8 cellular contexts compared by ENCODE assay signal in the genomic region with DNA sequence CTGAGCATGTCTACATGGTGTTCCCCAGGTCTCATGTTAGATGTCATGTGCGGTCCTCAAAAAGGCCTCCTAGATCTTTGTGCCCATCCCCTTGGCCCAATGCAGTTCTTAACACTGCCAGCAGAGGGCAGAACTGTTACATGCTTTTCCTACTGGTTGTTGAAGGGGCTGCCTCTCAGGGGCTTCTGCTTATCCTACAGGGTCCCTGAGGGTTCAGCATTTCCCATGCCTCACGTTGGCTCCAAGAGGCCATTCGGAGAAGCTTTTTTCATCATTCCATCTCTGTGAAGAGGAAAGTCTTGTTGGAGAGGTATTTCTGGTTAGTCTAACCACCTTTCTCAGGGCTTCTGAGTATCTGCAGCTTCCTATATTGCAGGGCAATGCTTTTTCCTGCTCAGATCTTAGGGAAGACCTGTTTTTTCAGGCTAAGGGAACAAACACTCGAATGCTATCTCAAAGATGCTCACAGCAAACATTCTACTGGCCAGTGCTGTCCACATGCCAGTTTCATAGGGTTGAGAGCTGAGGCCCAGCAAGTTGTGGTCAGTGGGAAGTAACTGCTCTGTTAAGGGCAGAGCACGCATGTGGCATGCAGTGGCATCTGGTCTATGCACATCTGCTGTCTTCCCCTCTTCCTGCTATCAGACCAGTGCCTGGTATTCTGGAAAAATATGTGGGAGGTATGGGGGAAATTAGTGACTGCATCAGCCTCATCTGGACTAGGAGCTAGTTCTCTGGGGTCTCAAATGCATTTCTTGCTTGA. TPM values are rescaled to one million over a fixed set of nuclear protein-coding genes. Genes with fewer than 3 reads are reported as not detected.
A peak's percentile ranks its signal among the peaks of the same experiment; 100 is the strongest.
DNase-seq lines count a peak whose midpoint lies in the region; ATAC-seq, FAIRE-seq and TF ChIP-seq lines count a peak whose summit lies in the region.

No MANE protein-coding gene starts in this region.

- FAIRE-seq in GM12878 (lab: Jason Lieb, UNC), result peak; percentile 69

- no peaks in the 10 kb centered on the region for H3K9me2 ChIP-seq in OCI-LY1 (ENCODE audit: low read depth, low read length)

- POLR2A ChIA-PET in A673 (lab: Charles Lee; ENCODE audit: low non-redundant PET) (no interaction called here), GM12878 (lab: Charles Lee) (no interaction called here)

- H3K27me3 ChIP-seq in A673 (replicated peaks; ENCODE audit: insufficient read depth, low read depth, low read length, poor library complexity), result no peaks in the 10 kb centered on the region
- H3K27me3 ChIP-seq in OCI-LY1 (ENCODE audit: insufficient read depth, low read length), result no peaks in the 10 kb centered on the region
- no peaks in the 10 kb centered on the region for H3K27me3 ChIP-seq in GM12878 (replicated peaks in 1 of 2; ENCODE audit: control insufficient read depth in 2 of 2, insufficient read depth in 2 of 2, low read length in 1 of 2)

- TF ChIP-seq EP300 in GM12878 (IDR thresholded peaks at IDR 0.05; ENCODE audit: borderline replicate concordance in 1 of 2, control insufficient read depth in 1 of 2, low read depth in 2 of 2, low read length in 2 of 2), result no peak

- no peaks in the 10 kb centered on the region for H3K4me1 ChIP-seq in A673 (ENCODE audit: insufficient read depth, low read length, poor library complexity, severe bottlenecking)
- H3K4me1 ChIP-seq in OCI-LY1 (ENCODE audit: insufficient read depth, low read length, severe bottlenecking), result no peaks in the 10 kb centered on the region
- no peaks in the 10 kb centered on the region for H3K4me1 ChIP-seq in GM12878 (ENCODE audit: control insufficient read depth, insufficient read depth, low read length)

- WGBS in GM12878 (ENCODE audit: insufficient coverage, insufficient replicate concordance, low lambda C conversion rate, missing lambda C conversion rate), result 16% methylated on average over 5 of the region's 5 CpGs

- intact Hi-C loops in A673 (cut with micrococcal nuclease; ENCODE audit: unreplicated experiment) (loop anchor here (2.0 kb wide), 1 partner anchor 40 kb away; no protein-coding TSS in a partner anchor), GM12878 (cut with micrococcal nuclease; ENCODE audit: unreplicated experiment) (loop anchor here (1.0 kb wide), 1 partner anchor 39 kb away; no protein-coding TSS in a partner anchor)

- TF ChIP-seq RAD21 in GM12878 (IDR thresholded peaks at IDR 0.05; ENCODE audit: insufficient read depth, low read depth, low read length), result peak; percentile 66

- ATAC-seq in HG02852 (IDR thresholded peaks at IDR 0.05; ENCODE audit: unreplicated experiment) (peak; percentile 74), GM12878 (peak; percentile 84), GM21737 (IDR thresholded peaks at IDR 0.05; ENCODE audit: unreplicated experiment) (no peak)
- no peak for ATAC-seq in stimulated activated naive CD8-positive, alpha-beta T cell treated with anti-CD3 and anti-CD28 coated beads, Interleukin-15, Interleukin-2, amounts not matched to agents 100 U/mL and 50 U/mL, for 24 hours

- TF ChIP-seq CTCF in A673 (conservative IDR thresholded peaks at IDR 0.05; ENCODE audit: low read depth, low read length), result peak; percentile 81
- TF ChIP-seq CTCF in GM12865 (IDR thresholded peaks at IDR 0.05; ENCODE audit: insufficient read depth, low read depth, low read length, missing control alignments), result peak; percentile 86
- TF ChIP-seq CTCF in OCI-LY1 (IDR thresholded peaks at IDR 0.05; ENCODE audit: low read length), result peak; percentile 83
- peak; percentile 76 to 95 (median 92) for TF ChIP-seq CTCF in GM12878 (IDR thresholded peaks at IDR 0.05 in 2 of 3, conservative IDR thresholded peaks at IDR 0.05 in 1 of 3; ENCODE audit: control insufficient read depth in 2 of 3, extremely low read depth in 1 of 3, insufficient read depth in 1 of 3, low read depth in 3 of 3, low read length in 3 of 3)

- H4K20me1 ChIP-seq in OCI-LY1 (ENCODE audit: insufficient read depth, low read length) (no peaks in the 10 kb centered on the region), GM12878 (ENCODE audit: control insufficient read depth, insufficient read depth) (no peaks in the 10 kb centered on the region)

- no peak overlapping the region for H2AFZ ChIP-seq in OCI-LY1 (ENCODE audit: low read length)
- H2AFZ ChIP-seq in GM12878 (ENCODE audit: control insufficient read depth, low read depth, low read length), result no peak overlapping the region

- CTCF ChIA-PET in A673 (lab: Charles Lee), result interaction anchor here (1.5 kb wide), 1 partner anchor 38 kb away, joined by 3 read pairs; no protein-coding TSS in a partner anchor
- CTCF ChIA-PET in GM12878 (lab: Yijun Ruan, JAX), result interaction anchor here (0.6 to 4.3 kb wide), 15 partner anchors 8 to 1394 kb away, joined by 3 to 50 read pairs (median 4); no protein-coding TSS in a partner anchor

- RAD21 ChIA-PET in GM12878 (lab: Charles Lee; ENCODE audit: unreplicated experiment), result interaction anchor here (2.5 kb wide), 1 partner anchor 39 kb away, joined by 19 read pairs; no protein-coding TSS in a partner anchor

- no TSS peak for BruUV-seq in A673 (replicated peaks; lab: Mats Ljungman, UMichigan)
- no TSS peak for BruUV-seq in GM12878 (replicated peaks; lab: Mats Ljungman, UMichigan)

- H3K9ac ChIP-seq in OCI-LY1 (ENCODE audit: low read length) (no peak overlapping the region), GM12878 (ENCODE audit: control insufficient read depth, insufficient read depth, low read length) (no peak overlapping the region)

- in situ Hi-C loops in GM12878 (cut with MboI), result loop anchor here (5.0 kb wide), 1 partner anchor 41 kb away; no protein-coding TSS in a partner anchor

- no peaks in the 10 kb centered on the region for H3K9me3 ChIP-seq in A673 (ENCODE audit: low read depth, low read length, poor library complexity, severe bottlenecking)
- H3K9me3 ChIP-seq in OCI-LY1 (ENCODE audit: low read length), result no peaks in the 10 kb centered on the region
- no peaks in the 10 kb centered on the region for H3K9me3 ChIP-seq in GM12878 (replicated peaks; ENCODE audit: control insufficient read depth, insufficient read depth, low read length)

- H3K79me2 ChIP-seq in OCI-LY1 (ENCODE audit: insufficient read depth, low read length), result no peaks in the 10 kb centered on the region
- H3K79me2 ChIP-seq in GM12878 (ENCODE audit: control insufficient read depth, insufficient read depth, low read length), result no peaks in the 10 kb centered on the region

- no peaks in the 10 kb centered on the region for H3K36me3 ChIP-seq in A673 (ENCODE audit: insufficient read depth, low read length, poor library complexity, severe bottlenecking)
- no peaks in the 10 kb centered on the region for H3K36me3 ChIP-seq in OCI-LY1 (ENCODE audit: insufficient read depth, low read length)
- no peaks in the 10 kb centered on the region for H3K36me3 ChIP-seq in GM12878 (ENCODE audit: control insufficient read depth in 2 of 2, insufficient read depth in 2 of 2, low read length in 1 of 2)

- peak; percentile 59 for DNase-seq in A673 (ENCODE audit: low spot score)
- peak; percentile 58 for DNase-seq in GM12865 (ENCODE audit: low read depth)
- DNase-seq in GM12878 (ENCODE audit: low read depth, low spot score), result no peak
- DNase-seq in kidney tubule cell (ENCODE audit: low spot score), result peak; percentile 42
- DNase-seq in stimulated activated naive CD8-positive, alpha-beta T cell treated with anti-CD3 and anti-CD28 coated beads, Interleukin-15, Interleukin-2, amounts not matched to agents 100 U/mL and 50 U/mL, for 24 hours, result peak; percentile 54

- H3K27ac ChIP-seq in A673 (ENCODE audit: low read depth, low read length, poor library complexity, severe bottlenecking) (no peak overlapping the region), OCI-LY1 (ENCODE audit: low read depth, low read length, poor library complexity, severe bottlenecking) (no peak overlapping the region), GM12878 (ENCODE audit: control insufficient read depth, insufficient read depth) (no peak overlapping the region)

- H3K4me2 ChIP-seq in OCI-LY1 (ENCODE audit: low read length) (no peak overlapping the region), GM12878 (ENCODE audit: control insufficient read depth, insufficient read depth) (no peak overlapping the region)

- no peaks in the 10 kb centered on the region for H3F3A ChIP-seq in OCI-LY1 (ENCODE audit: insufficient read depth, low read length)

- SMC1A ChIA-PET in GM12878 (lab: Charles Lee; ENCODE audit: uncharacterized antibody, unreplicated experiment), result interaction anchor here (1.0 to 1.7 kb wide), 3 partner anchors 37 to 42 kb away, joined by 3 to 10 read pairs (median 3); no protein-coding TSS in a partner anchor

- TF ChIP-seq POLR2A in GM12878 (IDR thresholded peaks at IDR 0.05; ENCODE audit: low read depth, low read length), result no peak

- H3K4me3 ChIP-seq in A673 (ENCODE audit: low read depth, low read length, poor library complexity, severe bottlenecking), result no peak overlapping the region
- no peak overlapping the region for H3K4me3 ChIP-seq in GM12865 (ENCODE audit: low read depth, low read length)
- H3K4me3 ChIP-seq in OCI-LY1 (ENCODE audit: low read depth, low read length, poor library complexity, severe bottlenecking), result no peak overlapping the region
- no peak overlapping the region for H3K4me3 ChIP-seq in GM12878

TF ChIP-seq in GM12878, 131 proteins besides CTCF, POLR2A, EP300 and RAD21:
- TF ChIP-seq BHLHE40 (IDR thresholded peaks at IDR 0.05; ENCODE audit: borderline replicate concordance in 1 of 2, low read depth in 2 of 2, low read length in 1 of 2) (no peak), PAX8 (IDR thresholded peaks at IDR 0.05) (no peak), SMC3 (IDR thresholded peaks at IDR 0.05; ENCODE audit: borderline replicate concordance, low read length) (peak; percentile 75)

RNA-seq across cellular contexts. Expression of a gene that starts 31.5 kb away (rescaled TPM):
- total RNA-seq in A673 (2021) (not detected in 2 replicates), GM12878 (2014; rRNA removed) (not detected in 2 replicates), GM12878 (2014; rRNA removed; fragmentation: Illumina TruSeq; extraction: Trizol) (not detected in 2 replicates), GM12878 (2021) (not detected in 2 replicates)
- total RNA-seq in GM12878 (2013; cell fraction: nucleolus; rRNA removed), result not detected in 2 replicates
- polyA plus RNA-seq in GM12878 (2011; ENCODE audit: low read depth), result not detected
- polyA plus RNA-seq in GM12878 (2011; rRNA removed) (not detected in 2 replicates), GM12878 (2014; fragmentation: Illumina TruSeq; extraction: Trizol) (not detected in 2 replicates), GM12878 (2014; fragmentation: Nextera tagmentation; extraction: Ambion mirVana) (not detected), GM12878 (2014; rRNA removed) (not detected in 2 replicates), GM12878 (2016; fragmentation: Nextera tagmentation; extraction: Ambion mirVana) (not detected)
- polyA plus RNA-seq in GM12878 (2011; cell fraction: cytosol; rRNA removed), result not detected in 2 replicates
- polyA plus RNA-seq in GM12878 (2011; cell fraction: nucleus; rRNA removed), result not detected in 2 replicates
- not detected in 2 replicates for polyA plus RNA-seq in GM12878 (2012)
- not detected in 2 replicates for polyA minus RNA-seq in GM12878 (2011; rRNA and poly(A)+ RNA removed)
- polyA minus RNA-seq in GM12878 (2011; cell fraction: cytosol; rRNA and poly(A)+ RNA removed), result not detected in 2 replicates
- not detected in 2 replicates for polyA minus RNA-seq in GM12878 (2011; cell fraction: nucleus; rRNA and poly(A)+ RNA removed)

Comparison
In these comparisons a context has a peak if more than half of its experiments do, and no peak if none do; other contexts are left out.
1. ATAC-seq: peak in HG02852 (single experiment) and GM12878 (single experiment); none in stimulated activated naive CD8-positive, alpha-beta T cell treated with anti-CD3 and anti-CD28 coated beads, Interleukin-15, Interleukin-2, amounts not matched to agents 100 U/mL and 50 U/mL, for 24 hours (single experiment) and GM21737 (single experiment).
2. Peak in every context shown above with its lines, with median percentiles within 50 percentile points of each other: CTCF ChIP-seq.